ENCODE assay signal across 12 cellular contexts in the genomic region with DNA sequence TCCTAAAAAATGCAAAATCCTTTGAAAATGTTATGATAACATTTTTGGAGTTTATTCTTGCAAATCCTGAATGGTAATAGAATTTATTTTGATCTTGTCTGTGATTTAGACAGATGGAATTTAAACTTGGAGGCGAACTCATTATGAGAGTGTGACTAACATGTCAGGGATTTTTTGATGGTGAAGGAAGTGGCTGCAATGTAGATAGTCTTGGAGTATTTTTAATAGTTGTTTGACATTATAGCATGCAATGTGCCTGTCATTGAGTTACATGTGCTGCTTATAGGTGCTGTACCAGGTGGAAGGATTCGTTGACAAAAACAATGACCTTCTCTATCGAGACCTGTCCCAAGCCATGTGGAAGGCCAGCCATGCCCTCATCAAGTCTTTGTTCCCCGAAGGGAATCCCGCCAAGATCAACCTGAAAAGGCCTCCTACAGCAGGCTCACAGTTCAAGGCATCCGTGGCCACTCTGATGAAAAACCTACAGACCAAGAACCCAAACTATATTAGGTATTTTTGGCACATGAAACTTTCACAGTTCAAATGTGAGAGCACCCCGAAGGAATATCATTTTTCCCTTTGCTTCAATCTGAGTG.
A peak's percentile ranks its signal among the peaks of the same experiment; 100 is the strongest.
DNase-seq lines count a peak whose midpoint lies in the region; ATAC-seq and TF ChIP-seq lines count a peak whose summit lies in the region.
"Had no signal": no experiment of that assay in that cellular context is flagged by ENCODE, and none has a peak within 500 bp of the region (broad histone marks: within the 10 kb centered on the region; RNA-seq: fewer than 3 reads in every experiment).

No MANE protein-coding gene starts in this region.

- H3K9me3 ChIP-seq in MG63 (no peaks in the 10 kb centered on the region), endodermal cell (ENCODE audit: control insufficient read depth, low read length) (no peaks in the 10 kb centered on the region), osteoblast (ENCODE audit: low read depth, low read length) (no peaks in the 10 kb centered on the region), thyroid gland (no peaks in the 10 kb centered on the region), hepatocyte (ENCODE audit: low read depth) (no peaks in the 10 kb centered on the region)
- no peaks in the 10 kb centered on the region for H3K9me3 ChIP-seq in CD8-positive, alpha-beta T cell (ENCODE audit: low read length)
- H3K9me3 ChIP-seq: adrenal gland, suprapubic skin had no signal

- peak overlapping the region; percentile 65 for H3K4me2 ChIP-seq in osteoblast (ENCODE audit: insufficient read depth, low read length)
- no peak overlapping the region for H3K4me2 ChIP-seq in hepatocyte

- 89 to 95% methylated on average over 5 to 7 of the region's 7 CpGs for WGBS in endodermal cell (ENCODE audit: insufficient coverage in 1 of 2, insufficient read length in 1 of 2), 2 experiments
- WGBS in thyroid gland, 2 donors: 94 to 96% methylated on average over 7 of the region's 7 CpGs
- WGBS in hepatocyte (ENCODE audit: low lambda C conversion rate, missing lambda C conversion rate): 95% methylated on average over 7 of the region's 7 CpGs

- no peak overlapping the region for H3K9ac ChIP-seq in endodermal cell (ENCODE audit: extremely low read depth, low read length, poor library complexity, severe bottlenecking)

- H4K20me1 ChIP-seq in osteoblast (ENCODE audit: insufficient read depth, low read length) (no peaks in the 10 kb centered on the region), hepatocyte (ENCODE audit: insufficient read depth, poor library complexity, severe bottlenecking) (no peaks in the 10 kb centered on the region)

- TF ChIP-seq CTCF in endodermal cell (conservative IDR thresholded peaks at IDR 0.05) (no peak), osteoblast (IDR thresholded peaks at IDR 0.05; ENCODE audit: extremely low read depth, low read depth, low read length) (no peak), thyroid gland (IDR thresholded peaks at IDR 0.05) (no peak), hepatocyte (IDR thresholded peaks at IDR 0.05; ENCODE audit: poor library complexity) (no peak)
- TF ChIP-seq CTCF in CD8-positive, alpha-beta T cell (IDR thresholded peaks at IDR 0.05): no peak

- H3K27me3 ChIP-seq in MG63: no peaks in the 10 kb centered on the region
- H3K27me3 ChIP-seq in endodermal cell (ENCODE audit: control insufficient read depth, insufficient read depth, low read length, poor library complexity, severe bottlenecking): no peaks in the 10 kb centered on the region
- no peaks in the 10 kb centered on the region for H3K27me3 ChIP-seq in osteoblast (ENCODE audit: insufficient read depth, low read length)
- H3K27me3 ChIP-seq in CD8-positive, alpha-beta T cell (ENCODE audit: insufficient read depth, low read length): no peaks in the 10 kb centered on the region
- H3K27me3 ChIP-seq in thyroid gland: no peaks in the 10 kb centered on the region
- no peaks in the 10 kb centered on the region for H3K27me3 ChIP-seq in hepatocyte
- H3K27me3 ChIP-seq: adrenal gland, suprapubic skin had no signal

- H2AFZ ChIP-seq in osteoblast (ENCODE audit: low read length) (no peak overlapping the region), hepatocyte (no peak overlapping the region)

- DNase-seq in AG20443 (ENCODE audit: low spot score): peak; percentile 61
- peak; percentile 8 for DNase-seq in MG63
- DNase-seq in endodermal cell: no peak
- DNase-seq in osteoblast (ENCODE audit: insufficient read length, low spot score, missing footprints): peak; percentile 75
- DNase-seq in CD8-positive, alpha-beta T cell: no peak
- no peak for DNase-seq in thyroid gland
- no peak for DNase-seq in substantia nigra (lab: John Stamatoyannopoulos, UW)
- no peak for DNase-seq in hepatocyte (ENCODE audit: low spot score)
- DNase-seq: adrenal gland, NCI-H1048 had no signal

- no peak for ATAC-seq in CD8-positive, alpha-beta T cell

- no peak for TF ChIP-seq POLR2A in thyroid gland (IDR thresholded peaks at IDR 0.05)

- CTCF ChIA-PET in CD8-positive, alpha-beta T cell (lab: Charles Lee): no interaction called here

- H3K27ac Mint-ChIP-seq in endodermal cell: peak overlapping the region; percentile 24
- no peak overlapping the region for H3K27ac Mint-ChIP-seq in CD8-positive, alpha-beta T cell
- H3K27ac Mint-ChIP-seq: nephron had no signal

- no peaks in the 10 kb centered on the region for H3K9me3 Mint-ChIP-seq in endodermal cell
- H3K9me3 Mint-ChIP-seq in CD8-positive, alpha-beta T cell: no peaks in the 10 kb centered on the region
- H3K9me3 Mint-ChIP-seq: nephron had no signal

- H3K36me3 ChIP-seq in MG63: peaks cover 78% of the 10 kb centered on the region
- peaks cover 98% of the 10 kb centered on the region for H3K36me3 ChIP-seq in endodermal cell (ENCODE audit: control insufficient read depth, insufficient read depth, low read length)
- H3K36me3 ChIP-seq in osteoblast (ENCODE audit: insufficient read depth, low read length): peaks cover 68% of the 10 kb centered on the region
- no peaks in the 10 kb centered on the region for H3K36me3 ChIP-seq in CD8-positive, alpha-beta T cell (ENCODE audit: insufficient read depth, low read length)
- H3K36me3 ChIP-seq in thyroid gland: no peaks in the 10 kb centered on the region
- peaks cover 7% of the 10 kb centered on the region for H3K36me3 ChIP-seq in hepatocyte (replicated peaks; ENCODE audit: insufficient read depth, low read depth)
- H3K36me3 ChIP-seq: adrenal gland had no signal

- peaks cover 82% of the 10 kb centered on the region for H3K36me3 Mint-ChIP-seq in endodermal cell (ENCODE audit: low read depth)
- H3K36me3 Mint-ChIP-seq in CD8-positive, alpha-beta T cell: no peaks in the 10 kb centered on the region

- H3K4me1 Mint-ChIP-seq in endodermal cell: no peaks in the 10 kb centered on the region
- no peaks in the 10 kb centered on the region for H3K4me1 Mint-ChIP-seq in CD8-positive, alpha-beta T cell (ENCODE audit: low read depth)

- intact Hi-C loops in CD8-positive, alpha-beta T cell (cut with DNase I, micrococcal nuclease): no loop called here
- intact Hi-C loops in thyroid gland (cut with DNase I): no loop called here

- POLR2A ChIA-PET in CD8-positive, alpha-beta T cell (lab: Charles Lee): no interaction called here

- H3K27me3 Mint-ChIP-seq in endodermal cell (ENCODE audit: insufficient read depth): no peaks in the 10 kb centered on the region
- H3K27me3 Mint-ChIP-seq in CD8-positive, alpha-beta T cell (ENCODE audit: low read depth): no peaks in the 10 kb centered on the region

- no peak overlapping the region for H3K27ac ChIP-seq in endodermal cell (ENCODE audit: low read depth, low read length)
- peak overlapping the region; percentile 87 for H3K27ac ChIP-seq in osteoblast (ENCODE audit: low read depth, low read length)
- no peak overlapping the region for H3K27ac ChIP-seq in CD8-positive, alpha-beta T cell (ENCODE audit: low read depth, low read length)
- no peak overlapping the region for H3K27ac ChIP-seq in thyroid gland
- no peak overlapping the region for H3K27ac ChIP-seq in substantia nigra (ENCODE audit: low read depth, low read length, poor library complexity, severe bottlenecking)
- H3K27ac ChIP-seq in hepatocyte: no peak overlapping the region
- H3K27ac ChIP-seq: adrenal gland, suprapubic skin had no signal

- H3K4me3 Mint-ChIP-seq in endodermal cell: no peak overlapping the region
- no peak overlapping the region for H3K4me3 Mint-ChIP-seq in CD8-positive, alpha-beta T cell
- H3K4me3 Mint-ChIP-seq: nephron had no signal

- H3K79me2 ChIP-seq in osteoblast (ENCODE audit: insufficient read depth, low read length) (peaks cover 6% of the 10 kb centered on the region), hepatocyte (no peaks in the 10 kb centered on the region)

- H3K4me1 ChIP-seq in endodermal cell (ENCODE audit: control insufficient read depth, insufficient read depth, low read length): no peaks in the 10 kb centered on the region
- H3K4me1 ChIP-seq in osteoblast (ENCODE audit: insufficient read depth, low read length): peaks cover 54% of the 10 kb centered on the region
- H3K4me1 ChIP-seq in CD8-positive, alpha-beta T cell (ENCODE audit: insufficient read depth, low read length): no peaks in the 10 kb centered on the region
- no peaks in the 10 kb centered on the region for H3K4me1 ChIP-seq in thyroid gland
- peaks cover 5% of the 10 kb centered on the region for H3K4me1 ChIP-seq in hepatocyte (ENCODE audit: insufficient read depth)
- H3K4me1 ChIP-seq: adrenal gland had no signal

- H3K4me3 ChIP-seq in MG63 (no peak overlapping the region), endodermal cell (ENCODE audit: low read length) (no peak overlapping the region), osteoblast (ENCODE audit: insufficient read depth, low read length) (peak overlapping the region; percentile 29), thyroid gland (replicated peaks in 1 of 3) (no peak overlapping the region), hepatocyte (no peak overlapping the region)
- no peak overlapping the region for H3K4me3 ChIP-seq in CD8-positive, alpha-beta T cell (ENCODE audit: low read depth, low read length)
- H3K4me3 ChIP-seq: adrenal gland, suprapubic skin had no signal

- no peaks in the 10 kb centered on the region for H3K9me2 ChIP-seq in hepatocyte (replicated peaks; ENCODE audit: insufficient read depth)

Comparison
In these comparisons a context has a peak if more than half of its experiments do, and no peak if none do; other contexts are left out.
1. DNase-seq: peak in AG20443 (single experiment), MG63 (single experiment) and osteoblast (single experiment); none in endodermal cell (single experiment), CD8-positive, alpha-beta T cell (0 of 7), thyroid gland (0 of 2), substantia nigra (0 of 49) and hepatocyte (single experiment).